ENCODE assay signal across 14 cellular contexts in the genomic region with DNA sequence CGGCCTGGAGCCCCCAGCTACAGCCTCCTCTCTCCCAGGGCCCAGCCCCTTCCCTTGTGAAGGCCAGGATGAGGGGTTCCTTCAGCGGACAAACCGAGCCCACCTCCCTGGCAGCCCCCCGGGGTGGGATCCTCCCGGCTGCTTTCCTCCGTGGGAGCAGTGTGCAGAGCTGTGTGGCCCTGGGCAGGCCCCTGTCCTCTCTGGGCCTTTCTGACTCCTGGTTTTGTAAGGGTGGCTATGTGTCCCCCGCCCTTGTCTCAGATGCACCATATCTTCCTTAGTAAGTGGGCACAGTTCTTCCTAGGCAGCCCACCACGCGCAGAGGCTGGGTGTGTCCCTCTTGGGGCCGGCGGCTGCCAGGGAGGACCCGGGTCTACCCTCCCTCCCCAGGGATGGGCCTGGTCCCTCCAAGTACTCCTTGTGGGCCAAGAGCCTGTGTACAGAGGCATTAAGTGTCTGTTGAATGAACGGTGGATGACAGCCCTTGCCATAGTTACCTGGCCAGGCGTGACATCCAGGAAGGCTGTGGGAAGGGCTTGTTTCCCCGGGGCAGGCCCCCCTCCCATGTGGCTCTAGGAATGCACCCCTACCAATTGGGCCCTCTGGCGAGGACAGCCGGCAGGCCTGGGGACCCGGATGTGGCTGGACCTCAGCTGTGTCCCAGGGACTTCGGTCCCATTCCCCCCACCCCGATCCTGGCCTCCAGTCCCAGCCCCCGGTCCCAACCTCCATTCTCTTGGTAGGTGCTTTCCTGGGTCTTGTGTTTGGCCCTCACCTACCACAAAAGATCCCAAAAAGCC. TPM values are rescaled to one million over a fixed set of nuclear protein-coding genes. Genes with fewer than 3 reads are reported as not detected.
DNase-seq lines count a peak whose midpoint lies in the region; ATAC-seq and TF ChIP-seq lines count a peak whose summit lies in the region.
"Had no signal": no experiment of that assay in that cellular context is flagged by ENCODE, and none has a peak within 500 bp of the region (broad histone marks: within the 10 kb centered on the region; RNA-seq: fewer than 3 reads in every experiment).

No MANE protein-coding gene starts in this region.

- peak; percentile 33 for DNase-seq in DMS153 (lab: John Stamatoyannopoulos, UW)
- no peak for DNase-seq in DMS153 treated with DMSO at 0.1 percent for 48 hours (lab: John Stamatoyannopoulos, UW; ENCODE audit: unreplicated experiment)
- peak; percentile 16 to 60 for DNase-seq in NCI-H187 (lab: John Stamatoyannopoulos, UW)
- DNase-seq in prostate gland (ENCODE audit: low spot score): peak; percentile 53
- no peak for DNase-seq in RPMI8226
- DNase-seq: glutamatergic neuron had no signal

- peaks cover 3% of the 10 kb centered on the region for H3K4me1 ChIP-seq in prostate gland (replicated peaks)

- H3K27me3 ChIP-seq in prostate gland (replicated peaks; ENCODE audit: insufficient read depth): no peaks in the 10 kb centered on the region
- H3K27me3 ChIP-seq: colonic mucosa had no signal

- intact Hi-C loops in prostate gland (cut with DNase I): no loop called here

- no peak for ATAC-seq in HG03521 (IDR thresholded peaks at IDR 0.05; ENCODE audit: unreplicated experiment)
- no peak for ATAC-seq in GM19463 (IDR thresholded peaks at IDR 0.05; ENCODE audit: unreplicated experiment)

- peak overlapping the region; percentile 78 for H3K27ac ChIP-seq in angular gyrus (ENCODE audit: low read depth, low read length)
- H3K27ac ChIP-seq in prostate gland: peak overlapping the region; percentile 18 to 32
- H3K27ac ChIP-seq: colonic mucosa had no signal

- 56% methylated on average over 16 of the region's 21 CpGs for WGBS in prostate gland

- no peaks in the 10 kb centered on the region for H3K36me3 ChIP-seq in prostate gland
- H3K36me3 ChIP-seq: colonic mucosa had no signal

- no peak for TF ChIP-seq CTCF in prostate gland (IDR thresholded peaks at IDR 0.05)

- no peaks in the 10 kb centered on the region for H3K9me3 ChIP-seq in prostate gland
- H3K9me3 ChIP-seq: colonic mucosa, HAP-1, SK-N-SH had no signal

- no peak for TF ChIP-seq POLR2A in prostate gland (IDR thresholded peaks at IDR 0.05)

- no peak overlapping the region for H3K4me3 ChIP-seq in prostate gland
- H3K4me3 ChIP-seq: colonic mucosa, HAP-1, skin epidermis had no signal

RNA-seq across cellular contexts. Expression of a gene that starts 3.9 kb away (rescaled TPM):
- 100 to 1,000 TPM in 1 of 2 donors, 10 to 100 TPM in 1; 17.7 to 148 TPM for total RNA-seq in prostate gland

RNA-seq across cellular contexts. Expression of a gene that starts 19.9 kb away (rescaled TPM):
- total RNA-seq in prostate gland: 10 to 100 TPM; 42.4 to 53.8 TPM

RNA-seq across cellular contexts. Expression of a gene that starts 24.2 kb away (rescaled TPM):
- under 1 TPM in 1 of 2 donors, not detected in 1; 0.97 TPM for total RNA-seq in prostate gland
- total RNA-seq: astrocyte, colonic mucosa had no signal

Comparison
In these comparisons a context has a peak if more than half of its experiments do, and no peak if none do; other contexts are left out.
1. DNase-seq: peak in DMS153 (single experiment), NCI-H187 (2 of 2) and prostate gland (single experiment); none in DMS153 treated with DMSO at 0.1 percent for 48 hours (single experiment) and RPMI8226 (single experiment).